Comparison of ENCODE assay signal across 14 cellular contexts in the genomic region with DNA sequence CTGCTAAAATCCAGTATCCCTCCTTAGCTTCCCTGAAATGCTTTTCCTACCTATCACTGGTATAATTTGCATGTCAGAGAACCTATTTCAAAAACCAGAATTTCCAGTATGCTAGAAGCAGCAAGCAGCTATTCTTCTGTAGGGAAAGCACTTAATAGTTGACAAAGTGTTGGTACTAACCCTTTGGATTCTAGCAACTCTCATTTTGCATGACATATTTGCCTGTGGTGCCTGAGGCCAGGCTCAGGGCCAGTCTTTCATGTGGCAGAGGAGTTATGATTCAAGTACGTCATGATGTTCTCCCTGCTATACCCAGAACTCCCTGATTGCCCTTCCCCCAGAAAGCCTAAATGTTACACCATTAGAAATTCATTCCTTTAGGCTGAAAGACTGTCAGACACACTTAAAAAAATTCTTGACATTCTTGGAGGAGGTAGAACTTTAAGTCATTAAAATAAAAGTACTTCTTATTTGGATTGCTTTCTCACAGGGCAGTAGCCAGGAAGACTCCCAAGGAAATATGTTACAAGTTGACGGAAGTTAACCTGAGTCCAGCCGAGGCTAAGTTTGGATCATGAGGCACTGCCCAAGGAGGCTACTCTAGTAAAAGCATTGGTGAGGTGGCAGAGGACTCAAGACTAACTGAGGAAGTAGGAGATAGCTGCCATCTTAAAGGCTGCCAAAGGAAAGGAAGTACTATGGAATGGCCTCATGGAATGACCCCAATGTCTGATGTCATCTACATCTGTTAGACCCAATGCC.
"Had no signal": no experiment of that assay in that cellular context is flagged by ENCODE, and none has a peak within 500 bp of the region (broad histone marks: within the 10 kb centered on the region; RNA-seq: fewer than 3 reads in every experiment).

No MANE protein-coding gene starts in this region.

- ATAC-seq: activated T-cell treated with anti-CD3 and anti-CD28 coated beads, Interleukin-2, amount 50 U/mL, for 72 hours; gastroesophageal sphincter had no signal

- H3K27ac ChIP-seq: breast epithelium, gastroesophageal sphincter, prostate gland, sigmoid colon, thoracic aorta had no signal

- H3K27me3 ChIP-seq: breast epithelium, gastroesophageal sphincter, sigmoid colon had no signal

- DNase-seq: activated CD4-positive, alpha-beta T cell treated with anti-CD3 and anti-CD28 coated beads for 1 hour; activated CD4-positive, alpha-beta T cell treated with anti-CD3 and anti-CD28 coated beads, Interleukin-2, amount 50 U/mL, for 48 hours; activated gamma-delta T cell treated with Interleukin-2 at 50 U/mL for 16 hours; activated naive CD8-positive, alpha-beta T cell treated with anti-CD3 and anti-CD28 coated beads, Interleukin-2, amount 10 ng/mL, durations not matched to agents 7 days and 5 days; activated T-cell treated with anti-CD3 and anti-CD28 coated beads, Interleukin-2, amount 50 U/mL, for 72 hours; aorta; occipital lobe; sigmoid colon; stimulated activated CD4-positive, alpha-beta T cell treated with anti-CD3 and anti-CD28 coated beads, Interleukin-4, amount 100 ng/mL, for 24 hours; T-helper 2 cell had no signal

- H3K4me1 ChIP-seq: breast epithelium, gastroesophageal sphincter, prostate gland, sigmoid colon had no signal

- H3K36me3 ChIP-seq: breast epithelium, gastroesophageal sphincter, prostate gland, sigmoid colon, thoracic aorta had no signal

- H3K4me3 ChIP-seq: breast epithelium, gastroesophageal sphincter, prostate gland, sigmoid colon, thoracic aorta had no signal

- H3K9me3 ChIP-seq: breast epithelium, gastroesophageal sphincter, prostate gland, sigmoid colon, thoracic aorta had no signal
